11 cellular contexts compared by ENCODE assay signal in genomic region chr14:81178063-81178462, GRCh38. TPM values are rescaled to one million over a fixed set of nuclear protein-coding genes. Genes with fewer than 3 reads are reported as not detected.
DNase-seq lines count a peak whose midpoint lies in the region; ATAC-seq, FAIRE-seq and TF ChIP-seq lines count a peak whose summit lies in the region.
"Had no signal": no experiment of that assay in that cellular context is flagged by ENCODE, and none has a peak within 500 bp of the region (broad histone marks: within the 10 kb centered on the region; RNA-seq: fewer than 3 reads in every experiment).

No MANE protein-coding gene starts in this region.

- TF ChIP-seq EP300 in tibial nerve (IDR thresholded peaks at IDR 0.05): no peak

- no peak for TF ChIP-seq CTCF in tibial nerve (IDR thresholded peaks at IDR 0.05)

- peaks cover 0 to 26% (median 0%) of the 10 kb centered on the region in 3 donors for H3K36me3 ChIP-seq in tibial nerve

- H3K9me3 ChIP-seq in tibial nerve: no peaks in the 10 kb centered on the region

- intact Hi-C loops in left colon (cut with DNase I, micrococcal nuclease): no loop called here

- TF ChIP-seq POLR2A in GM12891 (IDR thresholded peaks at IDR 0.05; ENCODE audit: low read depth, low read length): no peak
- TF ChIP-seq POLR2A in tibial nerve (IDR thresholded peaks at IDR 0.05): no peak

- H3K27ac ChIP-seq in tibial nerve: no peak overlapping the region

- no peak for DNase-seq in GM12891 (ENCODE audit: insufficient read length, low spot score)
- no peak for DNase-seq in left colon
- no peak for DNase-seq in tibial nerve (ENCODE audit: low spot score in 2 of 2)
- no peak for DNase-seq in activated CD4-positive, alpha-beta T cell treated with anti-CD3 and anti-CD28 coated beads for 48 hours
- no peak for DNase-seq in NCI-H187 (lab: John Stamatoyannopoulos, UW)
- no peak for DNase-seq in GM19240 (ENCODE audit: insufficient read length, low spot score)
- DNase-seq: amniotic stem cell; stimulated activated CD4-positive, alpha-beta T cell treated with anti-CD3 and anti-CD28 coated beads, Interleukin-2, amount 100 ng/mL, for 24 hours had no signal

- no peak for FAIRE-seq in GM12891 (lab: Jason Lieb, UNC)
- FAIRE-seq: GM18507 had no signal

- peaks cover 3 to 36% (median 7%) of the 10 kb centered on the region in 4 donors for H3K4me1 ChIP-seq in tibial nerve

- H3K27me3 ChIP-seq in tibial nerve: no peaks in the 10 kb centered on the region

- ATAC-seq in GM21576 (IDR thresholded peaks at IDR 0.05; ENCODE audit: unreplicated experiment) (peak; percentile 64), HG03565 (IDR thresholded peaks at IDR 0.05; ENCODE audit: unreplicated experiment) (peak; percentile 59), left colon (peak; percentile 70)

- H3K4me3 ChIP-seq in tibial nerve: no peak overlapping the region

TF ChIP-seq in GM12891, 5 proteins besides CTCF, POLR2A, EP300 and RAD21:
- no peak for TF ChIP-seq TAF1 (IDR thresholded peaks at IDR 0.05; ENCODE audit: low read depth, low read length)
- no peak for TF ChIP-seq POU2F2 (IDR thresholded peaks at IDR 0.05; ENCODE audit: low read depth, low read length)
- no peak for TF ChIP-seq POLR2AphosphoS5 (IDR thresholded peaks at IDR 0.05; ENCODE audit: low read depth, low read length)
- TF ChIP-seq PAX5 (IDR thresholded peaks at IDR 0.05; ENCODE audit: insufficient read depth, low read length, severe bottlenecking): no peak
- 0 out of 2 replicates have a peak, but pooled peaks have one; percentile 12 for TF ChIP-seq SPI1 (IDR thresholded peaks at IDR 0.05; ENCODE audit: low read depth, low read length)

RNA-seq across cellular contexts. Expression of gene GTF2A1, which starts 42.7 kb away (rescaled TPM):
- 7.8 TPM for polyA plus RNA-seq in GM12891 (2012; ENCODE audit: low read depth, missing spikeins)
- total RNA-seq in left colon: 10 to 100 TPM; 23.9 to 29.5 TPM
- total RNA-seq in tibial nerve: 10 to 100 TPM; 20.7 to 27.3 (median 26.2) TPM
